18 cellular contexts compared by ENCODE assay signal in the genomic region with DNA sequence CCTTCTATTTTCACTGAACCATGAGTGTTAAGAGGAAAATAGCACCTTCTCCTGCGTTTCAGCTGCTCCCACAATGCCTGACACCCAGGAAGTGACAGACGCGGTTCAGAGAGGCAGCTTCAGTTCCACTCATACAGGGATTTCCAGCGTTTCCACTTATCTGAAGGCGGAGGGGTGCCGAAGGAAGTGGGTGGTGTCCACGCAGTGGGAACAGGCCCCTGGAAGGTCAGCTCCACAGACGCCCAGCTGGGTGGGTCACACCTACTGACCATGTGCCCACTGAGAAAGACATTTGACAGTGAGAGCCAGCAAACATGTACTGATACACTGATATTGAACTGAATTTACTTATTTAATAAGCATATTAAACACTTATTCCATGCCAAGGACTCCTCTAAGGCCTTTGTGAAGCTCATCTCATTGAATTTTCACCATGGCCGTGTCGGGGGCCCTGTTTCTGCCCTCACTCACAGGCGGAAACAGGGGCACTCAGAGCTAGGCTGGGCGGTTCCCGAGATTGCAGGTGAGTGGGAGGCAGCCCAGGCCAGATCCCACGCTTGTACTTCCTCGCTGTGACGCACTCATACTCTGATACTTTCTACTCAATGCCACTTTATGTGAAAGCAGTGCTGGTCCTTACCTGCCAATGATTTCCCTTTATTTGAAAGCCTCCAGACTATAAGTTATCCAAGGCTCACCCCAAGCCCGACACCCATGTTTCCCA.
"Had no signal": no experiment of that assay in that cellular context is flagged by ENCODE, and none has a peak within 500 bp of the region (broad histone marks: within the 10 kb centered on the region; RNA-seq: fewer than 3 reads in every experiment).

No MANE protein-coding gene starts in this region.

- H3K4me3 ChIP-seq: neural progenitor cell, prostate gland, upper lobe of left lung had no signal

- H3K36me3 Mint-ChIP-seq: naive thymus-derived CD4-positive, alpha-beta T cell; neural progenitor cell; stimulated activated naive B cell treated with anti-CD40 and anti-IgM and Interleukin-4, amounts not matched to agents 10 μg/mL and 1 μg/mL and 100 μg/mL, for 72 hours had no signal

- H3K4me1 Mint-ChIP-seq: naive thymus-derived CD4-positive, alpha-beta T cell; stimulated activated naive B cell treated with anti-CD40 and anti-IgM and Interleukin-4, amounts not matched to agents 10 μg/mL and 1 μg/mL and 100 μg/mL, for 72 hours had no signal

- H3K27me3 Mint-ChIP-seq: naive thymus-derived CD4-positive, alpha-beta T cell had no signal

- DNase-seq: activated CD4-positive, alpha-beta T cell treated with anti-CD3 and anti-CD28 coated beads, Interleukin-2, amount 50 U/mL, for 1 hour; activated CD4-positive, CD25-positive, alpha-beta regulatory T cell treated with anti-CD3 and anti-CD28 coated beads, Interleukin-2, amount 50 U/mL, for 72 hours; activated CD8-positive, alpha-beta T cell treated with anti-CD3 and anti-CD28 coated beads, Interleukin-2, amount 10 ng/mL, durations not matched to agents 7 days and 5 days; amygdala; effector CD4-positive, alpha-beta T cell; erythroblast; foreskin keratinocyte; kidney glomerular epithelial cell; mesendoderm; naive thymus-derived CD4-positive, alpha-beta T cell; stimulated activated CD4-positive, alpha-beta T cell treated with anti-CD3 and anti-CD28 coated beads, Interleukin-2, amount 100 ng/mL, for 48 hours; stimulated activated CD8-positive, alpha-beta memory T cell treated with anti-CD3 and anti-CD28 coated beads, Interleukin-4, amount 100 ng/mL, for 48 hours; stimulated activated naive B cell treated with anti-CD40 and anti-IgM and Interleukin-4, amounts not matched to agents 10 μg/mL and 1 μg/mL and 100 μg/mL, for 72 hours had no signal

- H3K27me3 ChIP-seq: foreskin keratinocyte, neural progenitor cell, upper lobe of left lung had no signal

- H3K9me3 Mint-ChIP-seq: activated T-helper 1 cell treated with anti-CD3 and anti-CD28 coated beads, Interleukin-12 subunit alpha, Interleukin-12 subunit beta, Interleukin-2, Interleukin-4 antibody, amounts not matched to agents 30 ng/mL and 10 ng/mL and 1 ng/mL, durations not matched to agents 14 hours and 24 hours and 36 hours; neural progenitor cell; stimulated activated naive B cell treated with anti-CD40 and anti-IgM and Interleukin-4, amounts not matched to agents 10 μg/mL and 1 μg/mL and 100 μg/mL, for 72 hours had no signal

- H3K9me3 ChIP-seq: prostate gland, upper lobe of left lung had no signal

- H3K36me3 ChIP-seq: neural progenitor cell, prostate gland, upper lobe of left lung had no signal

- H3K27ac Mint-ChIP-seq: activated CD8-positive, alpha-beta T cell treated with anti-CD3 and anti-CD28 coated beads, Interleukin-2, amount 10 ng/mL, durations not matched to agents 7 days and 5 days; activated T-helper 1 cell treated with anti-CD3 and anti-CD28 coated beads, Interleukin-12 subunit alpha, Interleukin-12 subunit beta, Interleukin-2, Interleukin-4 antibody, amounts not matched to agents 30 ng/mL and 10 ng/mL and 1 ng/mL, durations not matched to agents 14 hours and 24 hours and 36 hours; naive thymus-derived CD4-positive, alpha-beta T cell; stimulated activated naive B cell treated with anti-CD40 and anti-IgM and Interleukin-4, amounts not matched to agents 10 μg/mL and 1 μg/mL and 100 μg/mL, for 72 hours had no signal

- H3K4me3 Mint-ChIP-seq: activated CD8-positive, alpha-beta T cell treated with anti-CD3 and anti-CD28 coated beads, Interleukin-2, amount 10 ng/mL, durations not matched to agents 7 days and 5 days; activated T-helper 1 cell treated with anti-CD3 and anti-CD28 coated beads, Interleukin-12 subunit alpha, Interleukin-12 subunit beta, Interleukin-2, Interleukin-4 antibody, amounts not matched to agents 30 ng/mL and 10 ng/mL and 1 ng/mL, durations not matched to agents 14 hours and 24 hours and 36 hours; naive thymus-derived CD4-positive, alpha-beta T cell; neural progenitor cell; stimulated activated naive B cell treated with anti-CD40 and anti-IgM and Interleukin-4, amounts not matched to agents 10 μg/mL and 1 μg/mL and 100 μg/mL, for 72 hours had no signal

- H3K27ac ChIP-seq: foreskin keratinocyte, neural progenitor cell, prostate gland, upper lobe of left lung, VCaP had no signal

- H3K4me1 ChIP-seq: foreskin keratinocyte, neural progenitor cell, prostate gland, upper lobe of left lung had no signal
